21 cellular contexts compared by ENCODE assay signal in genomic region chr6:43149260-43149659, GRCh38. TPM values are rescaled to one million over a fixed set of nuclear protein-coding genes. Genes with fewer than 3 reads are reported as not detected.
DNase-seq lines count a peak whose midpoint lies in the region; ATAC-seq and TF ChIP-seq lines count a peak whose summit lies in the region.
"Had no signal": no experiment of that assay in that cellular context is flagged by ENCODE, and none has a peak within 500 bp of the region (broad histone marks: within the 10 kb centered on the region; RNA-seq: fewer than 3 reads in every experiment).

No MANE protein-coding gene starts in this region.

- no peak overlapping the region for H3K56ac ChIP-seq in IMR-90 (ENCODE audit: extremely low read depth, insufficient read depth, low read length)

- ATAC-seq in IMR-90 (ENCODE audit: low read depth) (peak; percentile 82), HG02623 (IDR thresholded peaks at IDR 0.05; ENCODE audit: unreplicated experiment) (no peak)
- ATAC-seq: stimulated activated naive B cell treated with anti-CD40 and anti-IgM and Interleukin-4, amounts not matched to agents 10 μg/mL and 1 μg/mL and 100 μg/mL, for 72 hours had no signal

- no peak overlapping the region for H2AK9ac ChIP-seq in IMR-90 (replicated peaks; ENCODE audit: low read depth, low read length, poor library complexity)

- H3K23ac ChIP-seq in IMR-90 (ENCODE audit: low read depth, low read length) (no peak overlapping the region), mesenchymal stem cell (ENCODE audit: low read length in 2 of 2) (no peak overlapping the region)

- no peak overlapping the region for H4K5ac ChIP-seq in IMR-90 (ENCODE audit: low read depth, low read length)

- H3K4me3 ChIP-seq in AG10803 (ENCODE audit: low read length) (no peak overlapping the region), IMR-90 (ENCODE audit: insufficient read depth, low read depth, low read length) (no peak overlapping the region), adipocyte (ENCODE audit: low read length) (no peak overlapping the region), mesenchymal stem cell (ENCODE audit: insufficient read depth in 1 of 2, low read depth in 1 of 2, low read length in 2 of 2) (no peak overlapping the region)
- H3K4me3 ChIP-seq: mucosa of descending colon, right lobe of liver, suprapubic skin had no signal

- H2AK5ac ChIP-seq in IMR-90 (ENCODE audit: low read depth, low read length) = no peak overlapping the region
- H2AK5ac ChIP-seq in mesenchymal stem cell (ENCODE audit: low read length, severe bottlenecking) = no peak overlapping the region

- WGBS in IMR-90 (ENCODE audit: extremely low coverage in 2 of 2, insufficient read length in 1 of 2), 2 experiments = 100% methylated on average over 2 of the region's 2 CpGs; no CpG with 5 or more reads in 1 of the 2 experiments
- 96% methylated on average over 2 of the region's 2 CpGs for WGBS in mesenchymal stem cell

- no peak overlapping the region for H2BK20ac ChIP-seq in IMR-90 (ENCODE audit: low read depth, low read length)

- TF ChIP-seq RAD21 in IMR-90 (IDR thresholded peaks at IDR 0.05; ENCODE audit: low read length) = no peak

- no peaks in the 10 kb centered on the region for H3K27me3 ChIP-seq in IMR-90 (ENCODE audit: control insufficient read depth, insufficient read depth, low read length)
- H3K27me3 ChIP-seq in adipocyte (replicated peaks; ENCODE audit: control insufficient read depth, insufficient read depth, low read length) = no peaks in the 10 kb centered on the region
- no peaks in the 10 kb centered on the region for H3K27me3 ChIP-seq in mesenchymal stem cell (ENCODE audit: control insufficient read depth in 1 of 2, insufficient read depth in 1 of 2, low read length in 2 of 2)
- H3K27me3 ChIP-seq: right lobe of liver, suprapubic skin had no signal

- intact Hi-C loops in IMR-90 (cut with micrococcal nuclease) = no loop called here

- dilution Hi-C loops in IMR-90 (cut with HindIII; ENCODE audit: low sequenced_read_pairs, unreplicated experiment) = no loop called here

- H3K4me1 ChIP-seq in IMR-90 (ENCODE audit: control insufficient read depth, insufficient read depth, low read length) = peaks cover 4% of the 10 kb centered on the region
- H3K4me1 ChIP-seq in adipocyte (ENCODE audit: control insufficient read depth, insufficient read depth, low read length) = peaks cover 17% of the 10 kb centered on the region
- H3K4me1 ChIP-seq in mesenchymal stem cell (ENCODE audit: control insufficient read depth, insufficient read depth, low read depth, low read length) = peaks cover 7% of the 10 kb centered on the region
- H3K4me1 ChIP-seq: suprapubic skin had no signal

- no TSS peak for BruUV-seq in IMR-90 (replicated peaks; lab: Mats Ljungman, UMichigan)

- H2BK5ac ChIP-seq in IMR-90 (ENCODE audit: low read depth, low read length, poor library complexity, severe bottlenecking) (no peak overlapping the region), mesenchymal stem cell (ENCODE audit: low read depth, low read length, poor library complexity, severe bottlenecking) (no peak overlapping the region)

- H3K9me1 ChIP-seq in IMR-90 (ENCODE audit: insufficient read depth, low read length) = 0 out of 2 replicates have a peak, but pooled peaks cover 3% of the 10 kb centered on the region

- TF ChIP-seq CTCF in AG10803 (conservative IDR thresholded peaks at IDR 0.05; ENCODE audit: low read length) (peak; percentile 7; the same call in 1 of the 2 replicates), IMR-90 (conservative IDR thresholded peaks at IDR 0.05; ENCODE audit: low read depth, low read length) (no peak)

- H3K9ac ChIP-seq in IMR-90 (ENCODE audit: low read depth, low read length) (no peak overlapping the region), adipocyte (ENCODE audit: low read length) (peak overlapping the region; percentile 20), mesenchymal stem cell (ENCODE audit: low read length) (peak overlapping the region; percentile 2)

- H3K14ac ChIP-seq in IMR-90 (replicated peaks; ENCODE audit: low read depth, low read length) = peak overlapping the region; percentile 81
- no peak overlapping the region for H3K14ac ChIP-seq in mesenchymal stem cell (ENCODE audit: low read length in 2 of 2)

- in situ Hi-C loops in IMR-90 (cut with MboI; ENCODE audit: low sequenced_read_pairs) = loop anchor here (10.0 kb wide), 1 partner anchor 244 kb away; no protein-coding TSS in a partner anchor

- DNase-seq in AG10803 (ENCODE audit: low read depth) (peak; percentile 45), IMR-90 (peak; percentile 50), adipocyte (ENCODE audit: low read depth) (peak; percentile 37), mesenchymal stem cell (no peak), SW480 (ENCODE audit: low spot score) (no peak), A172 (ENCODE audit: low spot score) (no peak), amygdala (lab: John Stamatoyannopoulos, UW) (no peak)
- DNase-seq: activated CD8-positive, alpha-beta memory T cell treated with anti-CD3 and anti-CD28 coated beads for 24 hours; activated effector memory CD4-positive, alpha-beta T cell treated with Interleukin-2 at 50 U/mL for 16 hours; activated naive CD8-positive, alpha-beta T cell treated with anti-CD3 and anti-CD28 coated beads for 36 hours; CD4-positive, CD25-positive, alpha-beta regulatory T cell; Karpas-422; mucosa of descending colon; NCI-H146; NCI-H510A; nephron progenitor cell; right lobe of liver; stimulated activated naive B cell treated with anti-CD40 and anti-IgM and Interleukin-4, amounts not matched to agents 10 μg/mL and 1 μg/mL and 100 μg/mL, for 72 hours had no signal

- no peak overlapping the region for H2BK12ac ChIP-seq in mesenchymal stem cell (ENCODE audit: low read length in 2 of 2)

- no peak overlapping the region for H4K91ac ChIP-seq in IMR-90 (ENCODE audit: insufficient read depth, low read depth, low read length)
- no peak overlapping the region for H4K91ac ChIP-seq in mesenchymal stem cell (ENCODE audit: low read length)

- TF ChIP-seq POLR2A in IMR-90 (IDR thresholded peaks at IDR 0.05; ENCODE audit: low read depth, low read length) = no peak

- H3K4me2 ChIP-seq in IMR-90 (ENCODE audit: low read depth, low read length) = no peak overlapping the region
- no peak overlapping the region for H3K4me2 ChIP-seq in mesenchymal stem cell (ENCODE audit: low read length, poor library complexity, severe bottlenecking)

- H2AFZ ChIP-seq in IMR-90 (replicated peaks; ENCODE audit: low read length, poor library complexity) = no peak overlapping the region
- H2AFZ ChIP-seq in mesenchymal stem cell (ENCODE audit: low read depth, low read length) = no peak overlapping the region

- H3K36me3 ChIP-seq in IMR-90 (ENCODE audit: control insufficient read depth, insufficient read depth, low read length) = peaks cover 45% of the 10 kb centered on the region
- H3K36me3 ChIP-seq in adipocyte (ENCODE audit: control insufficient read depth, insufficient read depth, low read length, severe bottlenecking) = no peaks in the 10 kb centered on the region
- peaks cover 20 to 73% of the 10 kb centered on the region in 2 experiments for H3K36me3 ChIP-seq in mesenchymal stem cell (ENCODE audit: control insufficient read depth in 1 of 2, insufficient read depth in 2 of 2, low read depth in 1 of 2, low read length in 2 of 2)
- H3K36me3 ChIP-seq: right lobe of liver had no signal

- H3K9me3 ChIP-seq in IMR-90 (ENCODE audit: control insufficient read depth, insufficient read depth, low read length) (no peaks in the 10 kb centered on the region), adipocyte (ENCODE audit: control insufficient read depth, low read length) (no peaks in the 10 kb centered on the region), mesenchymal stem cell (ENCODE audit: control insufficient read depth, low read length) (no peaks in the 10 kb centered on the region)
- H3K9me3 ChIP-seq: mucosa of descending colon, right lobe of liver, suprapubic skin had no signal

- peaks cover 6% of the 10 kb centered on the region; the same call in 1 of the 2 replicates for H4K20me1 ChIP-seq in IMR-90 (ENCODE audit: insufficient read depth, low read length)

- H3K27ac ChIP-seq in IMR-90 (ENCODE audit: insufficient read depth, low read length) = peak overlapping the region; percentile 13; the same call in 1 of the 2 replicates
- no peak overlapping the region for H3K27ac ChIP-seq in mesenchymal stem cell (ENCODE audit: low read length, poor library complexity, severe bottlenecking)
- H3K27ac ChIP-seq: HL-60, suprapubic skin had no signal

- POLR2A ChIA-PET in IMR-90 (lab: Charles Lee; ENCODE audit: unreplicated experiment) = interaction anchor here (0.7 kb wide), 1 partner anchor 90 kb away, joined by 3 read pairs; the partner anchor contains the start of genes KLC4 and MRPL2

- CTCF ChIA-PET in IMR-90 (lab: Yijun Ruan, JAX) = interaction anchor here (0.6 to 0.7 kb wide), 4 partner anchors 21 to 337 kb away, joined by 3 to 5 read pairs (median 4); no protein-coding TSS in a partner anchor

- peak overlapping the region in 1 of 2 experiments; percentile 9; a peak in 1 of 4 replicates for H4K8ac ChIP-seq in IMR-90 (ENCODE audit: low read depth in 2 of 2, low read length in 2 of 2)
- H4K8ac ChIP-seq in mesenchymal stem cell (ENCODE audit: low read length) = no peak overlapping the region

- H3K79me1 ChIP-seq in IMR-90 (ENCODE audit: low read depth in 1 of 2, low read length in 2 of 2) (peaks cover 5 to 15% of the 10 kb centered on the region in 2 experiments; a peak in 2 of 4 replicates), mesenchymal stem cell (replicated peaks; ENCODE audit: low read length, poor library complexity, severe bottlenecking) (peaks cover 27% of the 10 kb centered on the region)

- H3K18ac ChIP-seq in IMR-90 (ENCODE audit: low read depth, low read length) = no peak overlapping the region
- no peak overlapping the region for H3K18ac ChIP-seq in mesenchymal stem cell (ENCODE audit: low read depth in 1 of 2, low read length in 2 of 2)

- H3K4ac ChIP-seq in IMR-90 (ENCODE audit: low read depth, low read length) (peak overlapping the region; percentile 21; the same call in 1 of the 2 replicates), mesenchymal stem cell (ENCODE audit: low read depth in 1 of 2, low read length in 2 of 2) (no peak overlapping the region)

- H2BK15ac ChIP-seq in IMR-90 (ENCODE audit: low read depth, low read length) = no peak overlapping the region
- no peak overlapping the region for H2BK15ac ChIP-seq in mesenchymal stem cell (ENCODE audit: low read depth, poor library complexity, severe bottlenecking)

- H2BK120ac ChIP-seq in IMR-90 (ENCODE audit: low read depth, low read length) (no peak overlapping the region), mesenchymal stem cell (ENCODE audit: low read depth, low read length) (no peak overlapping the region)

RNA-seq across cellular contexts. Expression of gene SRF, which starts 21.8 kb away (rescaled TPM):
- total RNA-seq in IMR-90 (2012; rRNA removed) = 20.6 TPM in 2 replicates
- 56.3 and 69.1 TPM in 2 replicates for polyA plus RNA-seq in IMR-90 (2012; rRNA removed)
- polyA plus RNA-seq in IMR-90 (2012; cell fraction: cytosol; rRNA removed) = 36.9 and 62.2 TPM in 2 replicates
- 71.8 and 84.9 TPM in 2 replicates for polyA plus RNA-seq in IMR-90 (2012; cell fraction: nucleus; rRNA removed; ENCODE audit: low replicate concordance)
- 30.1 TPM for polyA plus RNA-seq in mesenchymal stem cell (2013, experiment 1 of 2)
- polyA plus RNA-seq in mesenchymal stem cell (2013, experiment 2 of 2) = 29.6 TPM
- 15.7 and 18.0 TPM in 2 replicates for total RNA-seq in A172 (2014; rRNA removed; shearing (Covaris generic))

RNA-seq across cellular contexts. Expression of gene CUL9, which starts 32.7 kb away (rescaled TPM):
- total RNA-seq in IMR-90 (2012; rRNA removed) = 6.1 and 7.7 TPM in 2 replicates
- 19.1 and 19.5 TPM in 2 replicates for polyA plus RNA-seq in IMR-90 (2012; rRNA removed)
- 10.0 and 10.2 TPM in 2 replicates for polyA plus RNA-seq in IMR-90 (2012; cell fraction: cytosol; rRNA removed)
- 166 and 221 TPM in 2 replicates for polyA plus RNA-seq in IMR-90 (2012; cell fraction: nucleus; rRNA removed; ENCODE audit: low replicate concordance)
- polyA plus RNA-seq in mesenchymal stem cell (2013, experiment 1 of 2) = 12.8 TPM
- polyA plus RNA-seq in mesenchymal stem cell (2013, experiment 2 of 2) = 11.6 TPM
- 17.5 and 19.6 TPM in 2 replicates for total RNA-seq in A172 (2014; rRNA removed; shearing (Covaris generic))

Comparison
In these comparisons a context has a peak if more than half of its experiments do, and no peak if none do; other contexts are left out.
1. DNase-seq: peak in AG10803 (single experiment), IMR-90 (single experiment) and adipocyte (single experiment); none in mesenchymal stem cell (single experiment), SW480 (single experiment), A172 (single experiment) and amygdala (0 of 56).